Comparison of ENCODE assay signal across 8 cellular contexts in genomic region chr17:50541916-50542688, GRCh38. TPM values are rescaled to one million over a fixed set of nuclear protein-coding genes. Genes with fewer than 3 reads are reported as not detected.
DNase-seq lines count a peak whose midpoint lies in the region; ATAC-seq, FAIRE-seq and TF ChIP-seq lines count a peak whose summit lies in the region.

No MANE protein-coding gene starts in this region.

- DNase-seq in EH (ENCODE audit: low read depth) (peak; percentile 84), Kasumi-1 (lab: John Stamatoyannopoulos, UW) (peak; percentile 68 to 77), SHP77 treated with DMSO at 0.1 percent for 48 hours (lab: John Stamatoyannopoulos, UW) (peak; percentile 57), frontal cortex (ENCODE audit: low spot score in 2 of 2) (peak; percentile 96 to 99), substantia nigra (lab: John Stamatoyannopoulos, UW) (peak; percentile 27 to 94 (median 77))
- peak; percentile 33 to 76 (median 55) for DNase-seq in activated naive CD4-positive, alpha-beta T cell (lab: John Stamatoyannopoulos, UW)

- H3K4me1 ChIP-seq in neutrophil (ENCODE audit: control insufficient read depth in 1 of 2, insufficient read depth in 1 of 2, low read depth in 1 of 2, low read length in 1 of 2): peaks cover 13 to 18% of the 10 kb centered on the region in 2 experiments

- peak; percentile 33 for TF ChIP-seq CTCF in neutrophil (IDR thresholded peaks at IDR 0.05)

- peak; percentile 84 for ATAC-seq in GM21825 (IDR thresholded peaks at IDR 0.05; ENCODE audit: unreplicated experiment)

- H3K9me3 ChIP-seq in neutrophil: no peaks in the 10 kb centered on the region

- peak overlapping the region; percentile 40 for H3K27ac ChIP-seq in neutrophil
- peak overlapping the region; percentile 79 for H3K27ac ChIP-seq in substantia nigra (ENCODE audit: low read depth, low read length, poor library complexity, severe bottlenecking)

- H3K27me3 ChIP-seq in neutrophil: peaks cover 39% of the 10 kb centered on the region

- no peaks in the 10 kb centered on the region for H3K36me3 ChIP-seq in neutrophil

- no peak for FAIRE-seq in frontal cortex (lab: Jason Lieb, UNC)

- peak overlapping the region; percentile 78 to 87 for H3K4me3 ChIP-seq in neutrophil (ENCODE audit: low read depth in 1 of 2, low read length in 1 of 2)

RNA-seq across cellular contexts. Expression of gene SPATA20, which starts 4.9 kb away (rescaled TPM):
- 26.9 TPM for total RNA-seq in frontal cortex

RNA-seq across cellular contexts. Expression of gene EPN3, which starts 9.6 kb away (rescaled TPM):
- total RNA-seq in frontal cortex: 0.41 TPM

RNA-seq across cellular contexts. Expression of gene CACNA1G, which starts 18.4 kb away (rescaled TPM):
- 7.7 TPM for total RNA-seq in frontal cortex

RNA-seq across cellular contexts. Expression of gene MYCBPAP, which starts 33.9 kb away (rescaled TPM):
- 0.82 TPM for total RNA-seq in frontal cortex

Comparison
In these comparisons a context has a peak if more than half of its experiments do, and no peak if none do; other contexts are left out.
1. Peak in every context shown above with its lines: DNase-seq, ATAC-seq, H3K4me3 ChIP-seq and H3K27ac ChIP-seq.